Comparison of ENCODE assay signal across 15 cellular contexts in genomic region chr2:10384089-10384734, GRCh38.
A peak's percentile ranks its signal among the peaks of the same experiment; 100 is the strongest.
DNase-seq lines count a peak whose midpoint lies in the region; ATAC-seq and TF ChIP-seq lines count a peak whose summit lies in the region.
"Had no signal": no experiment of that assay in that cellular context is flagged by ENCODE, and none has a peak within 500 bp of the region (broad histone marks: within the 10 kb centered on the region; RNA-seq: fewer than 3 reads in every experiment).

No MANE protein-coding gene starts in this region.

- no CpG with 5 or more reads among the region's 6 CpGs for WGBS in neuronal stem cell (ENCODE audit: extremely low coverage in 2 of 2, insufficient read length in 2 of 2, insufficient replicate concordance in 1 of 2), 2 donors

- H2BK15ac ChIP-seq in neuronal stem cell (ENCODE audit: low read length), result no peak overlapping the region

- H3K27me3 Mint-ChIP-seq in natural killer cell (ENCODE audit: low read depth in 2 of 2), result no peaks in the 10 kb centered on the region
- no peaks in the 10 kb centered on the region for H3K27me3 Mint-ChIP-seq in natural killer cell treated with Interleukin-12 subunit alpha and Interleukin-12 subunit beta and Interleukin-15 and Interleukin-18, amount 100 ng/mL, for 72 hours
- peaks cover 11% of the 10 kb centered on the region for H3K27me3 Mint-ChIP-seq in endothelial cell (ENCODE audit: unreplicated experiment)

- H3K4ac ChIP-seq in neuronal stem cell (ENCODE audit: low read length), result no peak overlapping the region

- H3K9me3 Mint-ChIP-seq in natural killer cell (no peaks in the 10 kb centered on the region), endothelial cell (ENCODE audit: unreplicated experiment) (no peaks in the 10 kb centered on the region)
- H3K9me3 Mint-ChIP-seq in natural killer cell treated with Interleukin-12 subunit alpha and Interleukin-12 subunit beta and Interleukin-15 and Interleukin-18, amount 100 ng/mL, for 72 hours, result no peaks in the 10 kb centered on the region

- H3K27ac ChIP-seq in neuronal stem cell (replicated peaks; ENCODE audit: low read length), result no peak overlapping the region
- H3K27ac ChIP-seq: prostate gland had no signal

- TF ChIP-seq CTCF in natural killer cell (IDR thresholded peaks at IDR 0.05) (no peak), endothelial cell (IDR thresholded peaks at IDR 0.05; ENCODE audit: unreplicated experiment) (peak; percentile 6)

- H2AFZ ChIP-seq in neuronal stem cell (ENCODE audit: low read length), result no peak overlapping the region

- no peak overlapping the region for H4K8ac ChIP-seq in neuronal stem cell (ENCODE audit: low read depth, low read length)

- no peaks in the 10 kb centered on the region for H3K79me1 ChIP-seq in neuronal stem cell (ENCODE audit: low read depth, low read length)

- no peak overlapping the region for H2BK12ac ChIP-seq in neuronal stem cell (ENCODE audit: low read length)

- no peak overlapping the region for H3K18ac ChIP-seq in neuronal stem cell (ENCODE audit: low read length)

- H3K4me1 ChIP-seq in neuronal stem cell (ENCODE audit: control insufficient read depth in 2 of 2, insufficient read depth in 1 of 2, low read depth in 1 of 2, low read length in 2 of 2), result peaks cover 13% of the 10 kb centered on the region in 2 donors

- H3K4me1 Mint-ChIP-seq in natural killer cell (peaks cover 51 to 53% of the 10 kb centered on the region in 2 donors), endothelial cell (ENCODE audit: unreplicated experiment) (peaks cover 45% of the 10 kb centered on the region)
- H3K4me1 Mint-ChIP-seq in natural killer cell treated with Interleukin-12 subunit alpha and Interleukin-12 subunit beta and Interleukin-15 and Interleukin-18, amount 100 ng/mL, for 72 hours (ENCODE audit: low read depth in 2 of 2), result peaks cover 41 to 42% of the 10 kb centered on the region in 2 donors

- H2BK120ac ChIP-seq in neuronal stem cell (ENCODE audit: low read depth, low read length), result no peak overlapping the region

- H3K36me3 Mint-ChIP-seq in natural killer cell (no peaks in the 10 kb centered on the region), endothelial cell (ENCODE audit: low read depth, unreplicated experiment) (no peaks in the 10 kb centered on the region)
- no peaks in the 10 kb centered on the region for H3K36me3 Mint-ChIP-seq in natural killer cell treated with Interleukin-12 subunit alpha and Interleukin-12 subunit beta and Interleukin-15 and Interleukin-18, amount 100 ng/mL, for 72 hours

- DNase-seq in natural killer cell, result no peak
- DNase-seq in natural killer cell treated with Interleukin-12 subunit alpha and Interleukin-12 subunit beta and Interleukin-15 and Interleukin-18, amount 100 ng/mL, for 72 hours (ENCODE audit: low spot score), result no peak
- DNase-seq in NCI-H524 treated with DMSO at 0.1 percent for 48 hours (lab: John Stamatoyannopoulos, UW), result peak; percentile 91
- DNase-seq in endothelial cell (ENCODE audit: low spot score), result no peak
- DNase-seq in AG20443 (ENCODE audit: low spot score), result no peak
- DNase-seq in dermis blood vessel endothelial cell, result no peak
- no peak for DNase-seq in neuronal stem cell (ENCODE audit: low spot score)
- DNase-seq in COLO668 (lab: John Stamatoyannopoulos, UW; ENCODE audit: unreplicated experiment), result no peak
- DNase-seq: activated T-cell treated with anti-CD3 and anti-CD28 coated beads for 4 hours, BE2C, heart right ventricle, OCI-M1, SW 1271 had no signal

- H3K4me3 ChIP-seq in neuronal stem cell (ENCODE audit: low read length in 2 of 2), result no peak overlapping the region
- H3K4me3 ChIP-seq: heart right ventricle, prostate gland had no signal

- H3K27ac Mint-ChIP-seq in natural killer cell (peak overlapping the region; percentile 79 to 83), endothelial cell (ENCODE audit: unreplicated experiment) (no peak overlapping the region)
- no peak overlapping the region for H3K27ac Mint-ChIP-seq in natural killer cell treated with Interleukin-12 subunit alpha and Interleukin-12 subunit beta and Interleukin-15 and Interleukin-18, amount 100 ng/mL, for 72 hours

- ATAC-seq in natural killer cell, result no peak
- no peak for ATAC-seq in natural killer cell treated with Interleukin-12 subunit alpha and Interleukin-12 subunit beta and Interleukin-15 and Interleukin-18, amount 100 ng/mL, for 72 hours
- ATAC-seq: activated CD4-positive, CD25-positive, alpha-beta regulatory T cell treated with anti-CD3 and anti-CD28 coated beads, Interleukin-2, amount 50 U/mL, for 24 hours; heart right ventricle had no signal

- no peak overlapping the region for H3K9ac ChIP-seq in neuronal stem cell (ENCODE audit: low read depth, low read length, poor library complexity)

- H3K36me3 ChIP-seq in neuronal stem cell (replicated peaks in 1 of 2; ENCODE audit: control insufficient read depth in 2 of 2, insufficient read depth in 2 of 2, low read length in 2 of 2), result no peaks in the 10 kb centered on the region
- H3K36me3 ChIP-seq: BE2C, heart right ventricle, prostate gland had no signal

- H3K27me3 ChIP-seq in neuronal stem cell (ENCODE audit: control insufficient read depth in 3 of 3, insufficient read depth in 3 of 3, low read depth in 1 of 3, low read length in 3 of 3), result no peaks in the 10 kb centered on the region
- H3K27me3 ChIP-seq: BE2C, heart right ventricle had no signal

- intact Hi-C loops in natural killer cell (cut with micrococcal nuclease), result loop anchor here (5.0 kb wide), 1 partner anchor 82 kb away; the partner anchor contains the start of gene HPCAL1

- H2BK5ac ChIP-seq in neuronal stem cell (ENCODE audit: low read length), result no peak overlapping the region

- H4K91ac ChIP-seq in neuronal stem cell (ENCODE audit: low read depth, low read length, poor library complexity), result no peak overlapping the region

- no peak overlapping the region for H3K14ac ChIP-seq in neuronal stem cell (ENCODE audit: low read length)

- peaks cover 0 to 2% of the 10 kb centered on the region in 2 donors for H3K9me3 ChIP-seq in neuronal stem cell (replicated peaks in 1 of 2; ENCODE audit: control insufficient read depth in 2 of 2, insufficient read depth in 1 of 2, low read depth in 1 of 2, low read length in 2 of 2)
- H3K9me3 ChIP-seq: BE2C, heart right ventricle, prostate gland had no signal

- H3K23ac ChIP-seq in neuronal stem cell (ENCODE audit: low read depth, low read length, poor library complexity), result no peak overlapping the region

- H2AK5ac ChIP-seq in neuronal stem cell (ENCODE audit: low read depth, low read length), result no peak overlapping the region

- H3K4me3 Mint-ChIP-seq in natural killer cell, result no peak overlapping the region
- no peak overlapping the region for H3K4me3 Mint-ChIP-seq in natural killer cell treated with Interleukin-12 subunit alpha and Interleukin-12 subunit beta and Interleukin-15 and Interleukin-18, amount 100 ng/mL, for 72 hours
- no peak overlapping the region for H3K4me3 Mint-ChIP-seq in endothelial cell (ENCODE audit: unreplicated experiment)

- H3K4me2 ChIP-seq in neuronal stem cell (ENCODE audit: insufficient read depth, low read length, poor library complexity, severe bottlenecking), result no peak overlapping the region

Comparison
In these comparisons a context has a peak if more than half of its experiments do, and no peak if none do; other contexts are left out.
1. H3K27ac Mint-ChIP-seq: peak in natural killer cell (2 of 2); none in natural killer cell treated with Interleukin-12 subunit alpha and Interleukin-12 subunit beta and Interleukin-15 and Interleukin-18, amount 100 ng/mL, for 72 hours (0 of 2) and endothelial cell (single experiment).